ENCODE assay signal across 16 cellular contexts in genomic region chr18:43170586-43170985, GRCh38. TPM values are rescaled to one million over a fixed set of nuclear protein-coding genes. Genes with fewer than 3 reads are reported as not detected.
"Had no signal": no experiment of that assay in that cellular context is flagged by ENCODE, and none has a peak within 500 bp of the region (broad histone marks: within the 10 kb centered on the region; RNA-seq: fewer than 3 reads in every experiment).

No MANE protein-coding gene starts in this region.

- ATAC-seq: activated T-cell treated with anti-CD3 and anti-CD28 coated beads, Interleukin-2, amount 50 U/mL, for 4 hours; esophagus mucosa; naive thymus-derived CD4-positive, alpha-beta T cell; right cardiac atrium had no signal

- H3K36me3 ChIP-seq: brain microvascular endothelial cell, tibial artery, uterus had no signal

- H3K27me3 ChIP-seq: brain microvascular endothelial cell, tibial artery, uterus had no signal

- DNase-seq: activated effector memory CD4-positive, alpha-beta T cell treated with anti-CD3 and anti-CD28 coated beads, Interleukin-2, amount 50 U/mL, for 16 hours; activated T-cell treated with anti-CD3 and anti-CD28 coated beads, Interleukin-2, amount 50 U/mL, for 4 hours; brain microvascular endothelial cell; hypothalamus; immature natural killer cell; naive thymus-derived CD4-positive, alpha-beta T cell; right cardiac atrium; small intestine; tibial artery; uterus had no signal

- H3K27ac ChIP-seq: brain microvascular endothelial cell, tibial artery, uterus had no signal

- H3K4me1 ChIP-seq: tibial artery, uterus had no signal

- FAIRE-seq: small intestine had no signal

- H3K9me3 ChIP-seq: uterus had no signal

- H3K4me3 ChIP-seq: lung, tibial artery, uterus had no signal

RNA-seq across cellular contexts. Expression of gene RIT2, which starts 55.1 kb away (rescaled TPM):
- total RNA-seq: activated T-cell treated with anti-CD3 and anti-CD28 coated beads, Interleukin-2, amount 50 U/mL, for 4 hours; dermis microvascular lymphatic vessel endothelial cell; esophagus mucosa; fibroblast of villous mesenchyme; lung; mononuclear cell; naive thymus-derived CD4-positive, alpha-beta T cell; progenitor cell of endocrine pancreas; right cardiac atrium; uterus had no signal
- polyA plus RNA-seq: immature natural killer cell; lung; naive thymus-derived CD4-positive, alpha-beta T cell; right cardiac atrium had no signal
